In the genomic region with DNA sequence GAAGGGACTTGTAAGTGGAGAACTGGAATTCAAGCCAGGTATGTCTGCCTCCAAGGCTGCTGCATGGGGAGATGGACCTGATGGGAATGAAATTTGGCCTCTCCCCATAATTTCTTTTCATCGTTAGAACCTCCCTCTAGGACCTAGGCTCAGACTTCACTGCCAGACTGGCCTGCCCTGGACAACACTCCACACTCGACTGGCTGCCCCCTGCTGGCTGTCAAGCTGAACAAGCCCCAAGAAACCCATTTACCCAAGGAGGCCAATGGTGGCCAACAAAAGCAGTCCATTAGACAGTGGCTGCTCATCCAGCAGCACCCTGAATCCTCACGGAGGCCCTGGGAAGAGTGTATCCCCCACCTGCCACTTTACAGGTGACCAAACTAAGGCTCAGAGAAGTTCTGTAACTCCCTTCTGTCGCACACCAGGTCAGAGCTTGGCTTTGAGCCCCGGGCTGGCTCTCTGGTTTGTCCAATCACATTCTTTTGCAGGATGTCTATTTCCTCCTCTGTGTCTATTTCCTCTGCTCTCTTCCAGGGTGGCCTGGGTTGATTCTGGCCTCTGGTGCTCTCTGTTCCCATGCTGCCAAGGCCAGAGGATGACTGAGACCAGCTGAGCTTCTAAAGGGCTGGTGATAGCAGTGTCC, we compare ENCODE assay signal across 8 cellular contexts. TPM values are rescaled to one million over a fixed set of nuclear protein-coding genes. Genes with fewer than 3 reads are reported as not detected.
DNase-seq lines count a peak whose midpoint lies in the region; ATAC-seq and TF ChIP-seq lines count a peak whose summit lies in the region.

No MANE protein-coding gene starts in this region.

- DNase-seq in GM10248 (ENCODE audit: extremely low spot score) = peak; percentile 75
- DNase-seq in NCI-H510A treated with DMSO at 0.1 percent for 48 hours (lab: John Stamatoyannopoulos, UW) = peak; percentile 76
- DNase-seq in activated T-cell treated with anti-CD3 and anti-CD28 coated beads for 48 hours (ENCODE audit: low read depth) = peak; percentile 34
- DNase-seq in stimulated activated CD4-positive, alpha-beta T cell treated with anti-CD3 and anti-CD28 coated beads, Interleukin-15, amount 100 ng/mL, for 24 hours = peak; percentile 75
- DNase-seq in SHP77 treated with DMSO at 0.1 percent for 48 hours (lab: John Stamatoyannopoulos, UW) = no peak

- no peak for TF ChIP-seq EP300 in gastroesophageal sphincter (IDR thresholded peaks at IDR 0.05)

- no peaks in the 10 kb centered on the region for H3K9me3 ChIP-seq in gastroesophageal sphincter

- POLR2A ChIA-PET in GM10248 (lab: Yijun Ruan, JAX) = no interaction called here

- H3K4me3 ChIP-seq in gastroesophageal sphincter = no peak overlapping the region

- CTCF ChIA-PET in GM10248 (lab: Yijun Ruan, JAX) = interaction anchor here (0.8 to 3.6 kb wide), 8 partner anchors 10 to 150 kb away, joined by 3 to 24 read pairs (median 8); no protein-coding TSS in a partner anchor

- H3K27ac ChIP-seq in gastroesophageal sphincter = no peak overlapping the region

- no peaks in the 10 kb centered on the region for H3K27me3 ChIP-seq in gastroesophageal sphincter

- peak; percentile 81 for TF ChIP-seq CTCF in GM10248 (IDR thresholded peaks at IDR 0.05; ENCODE audit: control extremely low read depth, extremely low read depth, low read depth, missing control alignments)
- TF ChIP-seq CTCF in gastroesophageal sphincter (IDR thresholded peaks at IDR 0.05) = peak in 3 of 4 experiments; percentile 46 to 61 (median 56)

- ATAC-seq in gastroesophageal sphincter (peak; percentile 62), GM21390 (IDR thresholded peaks at IDR 0.05; ENCODE audit: unreplicated experiment) (no peak), GM18868 (IDR thresholded peaks at IDR 0.05; ENCODE audit: unreplicated experiment) (no peak)

- H3K36me3 ChIP-seq in gastroesophageal sphincter = no peaks in the 10 kb centered on the region

- H3K4me1 ChIP-seq in gastroesophageal sphincter = no peaks in the 10 kb centered on the region

- TF ChIP-seq POLR2A in gastroesophageal sphincter (IDR thresholded peaks at IDR 0.05) = no peak

- 33 to 68% methylated on average over 1 to 3 of the region's 5 CpGs for WGBS in gastroesophageal sphincter (ENCODE audit: low coverage in 1 of 2), 2 donors

RNA-seq across cellular contexts. Expression of a gene that starts 3.8 kb away (rescaled TPM):
- not detected for total RNA-seq in gastroesophageal sphincter

RNA-seq across cellular contexts. Expression of a gene that starts 11.6 kb away (rescaled TPM):
- total RNA-seq in gastroesophageal sphincter = 10 to 100 TPM; 18.1 to 36.9 (median 24.5) TPM
